In the genomic region with DNA sequence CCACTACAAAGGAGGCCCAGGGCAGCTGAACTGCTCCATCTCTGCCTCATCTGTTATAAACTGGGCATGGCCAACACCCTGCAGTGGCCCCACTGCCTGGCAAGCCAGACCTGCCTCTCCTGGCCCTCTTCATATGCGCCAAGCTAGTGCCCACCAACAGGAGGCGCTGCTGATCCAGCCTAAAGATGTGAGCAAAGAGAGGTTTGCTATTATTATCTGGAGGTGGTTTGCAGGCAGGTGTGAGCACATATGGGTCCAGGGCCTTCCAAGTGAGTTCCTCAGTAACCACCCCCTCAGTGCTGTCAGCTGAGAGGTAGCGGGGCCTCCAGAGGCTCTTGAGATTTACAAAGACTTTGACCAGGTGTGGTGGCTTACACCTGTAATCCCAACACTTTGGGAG, we compare ENCODE assay signal across 8 cellular contexts.
DNase-seq lines count a peak whose midpoint lies in the region; ATAC-seq and TF ChIP-seq lines count a peak whose summit lies in the region.

No MANE protein-coding gene starts in this region.

- ATAC-seq in heart right ventricle (no peak), Right ventricle myocardium superior (ENCODE audit: poor library complexity) (no peak), GM19467 (IDR thresholded peaks at IDR 0.05; ENCODE audit: unreplicated experiment) (no peak), GM21515 (IDR thresholded peaks at IDR 0.05; ENCODE audit: unreplicated experiment) (no peak), left lobe of liver (no peak)

- no peaks in the 10 kb centered on the region for H3K36me3 Mint-ChIP-seq in endodermal cell (ENCODE audit: low read depth)

- peaks cover 13% of the 10 kb centered on the region for H3K4me1 Mint-ChIP-seq in endodermal cell

- no peak overlapping the region for H3K4me3 Mint-ChIP-seq in endodermal cell

- H3K27ac ChIP-seq in heart right ventricle (no peak overlapping the region), endodermal cell (ENCODE audit: low read depth, low read length) (no peak overlapping the region)

- H3K4me3 ChIP-seq in heart right ventricle (no peak overlapping the region), endodermal cell (ENCODE audit: low read length) (no peak overlapping the region)

- no peak for DNase-seq in heart right ventricle
- no peak for DNase-seq in Right ventricle myocardium superior
- DNase-seq in activated CD4-positive, alpha-beta T cell treated with anti-CD3 and anti-CD28 coated beads, Interleukin-2, amount 50 U/mL, for 24 hours (ENCODE audit: low read depth in 1 of 2, low spot score in 1 of 2) = peak; percentile 55 to 65
- DNase-seq in endodermal cell = peak; percentile 88
- DNase-seq in stimulated activated CD4-positive, alpha-beta T cell treated with anti-CD3 and anti-CD28 coated beads, Interleukin-2, amount 100 ng/mL, for 24 hours = peak; percentile 84
- DNase-seq in left lobe of liver (ENCODE audit: low spot score) = no peak

- no peak overlapping the region for H3K27ac Mint-ChIP-seq in endodermal cell

- intact Hi-C loops in heart right ventricle (cut with DNase I) (loop anchor here in 5 of 10 donors (2.0 to 10.0 kb wide), 6 partner anchors 161 to 691 kb away; no protein-coding TSS in a partner anchor), Right ventricle myocardium superior (cut with DNase I) (no loop called here)

- WGBS in heart right ventricle, 2 donors = 89 to 94% methylated on average over 3 of the region's 3 CpGs
- 78 to 88% methylated on average over 1 to 3 of the region's 3 CpGs for WGBS in endodermal cell (ENCODE audit: insufficient coverage in 1 of 2, insufficient read length in 1 of 2), 2 experiments

- H3K27me3 Mint-ChIP-seq in endodermal cell (ENCODE audit: insufficient read depth) = peaks cover 7% of the 10 kb centered on the region

- H3K36me3 ChIP-seq in heart right ventricle = no peaks in the 10 kb centered on the region
- H3K36me3 ChIP-seq in endodermal cell (ENCODE audit: control insufficient read depth, insufficient read depth, low read length) = no peaks in the 10 kb centered on the region

- H3K9me3 ChIP-seq in heart right ventricle (no peaks in the 10 kb centered on the region), endodermal cell (ENCODE audit: control insufficient read depth, low read length) (no peaks in the 10 kb centered on the region)

- H3K9me3 Mint-ChIP-seq in endodermal cell = no peaks in the 10 kb centered on the region

- H3K4me1 ChIP-seq in heart right ventricle = peaks cover 6 to 20% (median 15%) of the 10 kb centered on the region in 9 donors
- peaks cover 8% of the 10 kb centered on the region for H3K4me1 ChIP-seq in endodermal cell (ENCODE audit: control insufficient read depth, insufficient read depth, low read length)

- TF ChIP-seq CTCF in heart right ventricle (IDR thresholded peaks at IDR 0.05) = peak in 6 of 9 donors; percentile 18 to 59 (median 31)
- TF ChIP-seq CTCF in endodermal cell (conservative IDR thresholded peaks at IDR 0.05) = peak; percentile 83

- H3K9ac ChIP-seq in endodermal cell (ENCODE audit: extremely low read depth, low read length, poor library complexity, severe bottlenecking) = no peak overlapping the region

- H3K27me3 ChIP-seq in heart right ventricle (peaks cover 0 to 16% (median 0%) of the 10 kb centered on the region in 7 donors), endodermal cell (ENCODE audit: control insufficient read depth, insufficient read depth, low read length, poor library complexity, severe bottlenecking) (no peaks in the 10 kb centered on the region)

Comparison
In these comparisons a context has a peak if more than half of its experiments do, and no peak if none do; other contexts are left out.
1. DNase-seq: peak in activated CD4-positive, alpha-beta T cell treated with anti-CD3 and anti-CD28 coated beads, Interleukin-2, amount 50 U/mL, for 24 hours (2 of 2), endodermal cell (single experiment) and stimulated activated CD4-positive, alpha-beta T cell treated with anti-CD3 and anti-CD28 coated beads, Interleukin-2, amount 100 ng/mL, for 24 hours (2 of 2); none in heart right ventricle (0 of 2), Right ventricle myocardium superior (single experiment) and left lobe of liver (single experiment).